9 cellular contexts compared by ENCODE assay signal in genomic region chr14:75123991-75124390, GRCh38. TPM values are rescaled to one million over a fixed set of nuclear protein-coding genes. Genes with fewer than 3 reads are reported as not detected.
A peak's percentile ranks its signal among the peaks of the same experiment; 100 is the strongest.
DNase-seq lines count a peak whose midpoint lies in the region; ATAC-seq and TF ChIP-seq lines count a peak whose summit lies in the region.
"Had no signal": no experiment of that assay in that cellular context is flagged by ENCODE, and none has a peak within 500 bp of the region (broad histone marks: within the 10 kb centered on the region; RNA-seq: fewer than 3 reads in every experiment).

No MANE protein-coding gene starts in this region.

- TF ChIP-seq CTCF in choroid plexus epithelial cell (conservative IDR thresholded peaks at IDR 0.05; ENCODE audit: low read depth, low read length) = no peak
- no peak for TF ChIP-seq CTCF in psoas muscle (IDR thresholded peaks at IDR 0.05)

- peak in 3 of 4 donors; percentile 10 to 28 (median 14) for ATAC-seq in psoas muscle

- peaks cover 2 to 39% of the 10 kb centered on the region in 2 donors for H3K36me3 ChIP-seq in psoas muscle (ENCODE audit: insufficient read depth in 1 of 2, low read depth in 1 of 2)

- peaks cover 39% of the 10 kb centered on the region for H3K4me1 ChIP-seq in psoas muscle

- intact Hi-C loops in psoas muscle (cut with DNase I) = no loop called here

- H3K27ac ChIP-seq in psoas muscle = peak overlapping the region; percentile 62

- DNase-seq in GM04504 (ENCODE audit: low read depth) (peak; percentile 47), SIG-M5 treated with dmso at 0.1 percent for 504 hours (lab: John Stamatoyannopoulos, UW; ENCODE audit: unreplicated experiment) (peak; percentile 76), choroid plexus epithelial cell (ENCODE audit: low read depth) (peak; percentile 92), psoas muscle (no peak), NCI-H524 treated with DMSO at 0.1 percent for 48 hours (lab: John Stamatoyannopoulos, UW) (no peak), NCI-H2171 treated with DMSO at 0.1 percent for 48 hours (lab: John Stamatoyannopoulos, UW) (no peak), COR-L47 (lab: John Stamatoyannopoulos, UW) (no peak), NCI-H1694 (lab: John Stamatoyannopoulos, UW) (no peak)

- H3K9me3 ChIP-seq in psoas muscle = no peaks in the 10 kb centered on the region
- H3K9me3 ChIP-seq: thoracic aorta had no signal

- H3K4me3 ChIP-seq in choroid plexus epithelial cell (ENCODE audit: low read depth, low read length) (no peak overlapping the region), psoas muscle (no peak overlapping the region)
- H3K4me3 ChIP-seq: thoracic aorta had no signal

- no peaks in the 10 kb centered on the region for H3K27me3 ChIP-seq in psoas muscle (ENCODE audit: insufficient read depth in 3 of 3, low read length in 2 of 3)

- WGBS in psoas muscle, 3 donors = 27 to 30% (median 29%) methylated on average over 7 of the region's 7 CpGs

RNA-seq across cellular contexts. Expression of gene NEK9, which starts 2.9 kb away (rescaled TPM):
- total RNA-seq in psoas muscle = 100 to 1,000 TPM in 1 of 4 donors, 10 to 100 TPM in 3; 69.1 to 116 (median 88.5) TPM
- polyA plus RNA-seq in psoas muscle = 10 to 100 TPM; 17.9 to 49.0 (median 28.0) TPM

RNA-seq across cellular contexts. Expression of gene TMED10, which starts 52.4 kb away (rescaled TPM):
- total RNA-seq in psoas muscle = 100 to 1,000 TPM; 128 to 203 (median 159) TPM
- 100 to 1,000 TPM in 2 of 3 donors, 10 to 100 TPM in 1; 88.2 to 255 (median 101) TPM for polyA plus RNA-seq in psoas muscle

RNA-seq across cellular contexts. Expression of gene ZC2HC1C, which starts 54.5 kb away (rescaled TPM):
- total RNA-seq in psoas muscle = 1 to 10 TPM; 2.5 to 6.4 (median 3.6) TPM
- 10 to 100 TPM in 1 of 3 donors, 1 to 10 TPM in 2; 2.7 to 17.3 (median 8.8) TPM for polyA plus RNA-seq in psoas muscle

Comparison
In these comparisons a context has a peak if more than half of its experiments do, and no peak if none do; other contexts are left out.
1. DNase-seq: peak in GM04504 (single experiment), SIG-M5 treated with dmso at 0.1 percent for 504 hours (single experiment) and choroid plexus epithelial cell (single experiment); none in psoas muscle (0 of 2), NCI-H524 treated with DMSO at 0.1 percent for 48 hours (single experiment), NCI-H2171 treated with DMSO at 0.1 percent for 48 hours (single experiment), COR-L47 (single experiment) and NCI-H1694 (single experiment).